2 cellular contexts compared by ENCODE assay signal in the genomic region with DNA sequence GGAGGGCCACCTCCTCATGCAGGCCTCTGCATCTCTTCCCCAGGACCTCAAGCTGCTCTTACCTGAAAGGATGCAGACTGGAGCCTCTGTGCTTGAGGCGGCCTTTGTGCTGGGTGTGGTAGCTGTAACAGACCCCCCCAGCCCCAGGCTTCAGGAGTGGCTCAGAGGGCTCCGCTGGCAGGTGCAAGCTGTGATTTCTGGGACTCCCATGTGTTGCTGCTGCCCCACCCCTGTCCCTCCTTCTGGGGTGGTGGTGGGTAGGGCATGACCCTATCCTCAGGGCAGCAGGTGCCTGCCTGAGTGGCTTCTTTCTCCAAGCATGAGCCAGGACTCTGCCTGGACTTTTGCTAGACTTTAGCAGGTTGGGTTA.
TF ChIP-seq lines count a peak whose summit lies in the region.

No MANE protein-coding gene starts in this region.

TF ChIP-seq in IMR-90, 13 proteins besides CTCF, POLR2A, EP300 and RAD21:
- TF ChIP-seq RCOR1 (IDR thresholded peaks at IDR 0.05; ENCODE audit: insufficient replicate concordance, low read length) (no peak), SMC3 (IDR thresholded peaks at IDR 0.05; ENCODE audit: low read depth, low read length) (no peak), NFE2L2 (IDR thresholded peaks at IDR 0.05; ENCODE audit: low read depth, low read length) (no peak), CHD1 (IDR thresholded peaks at IDR 0.05; ENCODE audit: low read depth, low read length) (no peak), BHLHE40 (IDR thresholded peaks at IDR 0.05; ENCODE audit: low read depth, low read length) (no peak), MXI1 (IDR thresholded peaks at IDR 0.05; ENCODE audit: borderline replicate concordance, low read depth, low read length) (no peak), MAZ (IDR thresholded peaks at IDR 0.05; ENCODE audit: borderline replicate concordance, low read depth, low read length) (no peak), MAFK (IDR thresholded peaks at IDR 0.05; ENCODE audit: low read depth, low read length) (no peak), FOS (IDR thresholded peaks at IDR 0.05; ENCODE audit: low read depth, low read length) (no peak), CEBPB (IDR thresholded peaks at IDR 0.05; ENCODE audit: low read depth, low read length) (no peak), RFX5 (IDR thresholded peaks at IDR 0.05; ENCODE audit: low read depth, low read length) (no peak)
- TF ChIP-seq, protein P1, sequence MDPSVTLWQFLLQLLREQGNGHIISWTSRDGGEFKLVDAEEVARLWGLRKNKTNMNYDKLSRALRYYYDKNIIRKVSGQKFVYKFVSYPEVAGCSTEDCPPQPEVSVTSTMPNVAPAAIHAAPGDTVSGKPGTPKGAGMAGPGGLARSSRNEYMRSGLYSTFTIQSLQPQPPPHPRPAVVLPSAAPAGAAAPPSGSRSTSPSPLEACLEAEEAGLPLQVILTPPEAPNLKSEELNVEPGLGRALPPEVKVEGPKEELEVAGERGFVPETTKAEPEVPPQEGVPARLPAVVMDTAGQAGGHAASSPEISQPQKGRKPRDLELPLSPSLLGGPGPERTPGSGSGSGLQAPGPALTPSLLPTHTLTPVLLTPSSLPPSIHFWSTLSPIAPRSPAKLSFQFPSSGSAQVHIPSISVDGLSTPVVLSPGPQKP (IDR thresholded peaks at IDR 0.05; ENCODE audit: borderline replicate concordance, low read depth, low read length) = no peak
- TF ChIP-seq, protein P2, sequence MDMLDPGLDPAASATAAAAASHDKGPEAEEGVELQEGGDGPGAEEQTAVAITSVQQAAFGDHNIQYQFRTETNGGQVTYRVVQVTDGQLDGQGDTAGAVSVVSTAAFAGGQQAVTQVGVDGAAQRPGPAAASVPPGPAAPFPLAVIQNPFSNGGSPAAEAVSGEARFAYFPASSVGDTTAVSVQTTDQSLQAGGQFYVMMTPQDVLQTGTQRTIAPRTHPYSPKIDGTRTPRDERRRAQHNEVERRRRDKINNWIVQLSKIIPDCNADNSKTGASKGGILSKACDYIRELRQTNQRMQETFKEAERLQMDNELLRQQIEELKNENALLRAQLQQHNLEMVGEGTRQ (IDR thresholded peaks at IDR 0.05; ENCODE audit: low read depth, low read length) = no peak
TF ChIP-seq in IMR-90: peak in this region for 0.

TF ChIP-seq in K562, 482 proteins besides CTCF, POLR2A, EP300 and RAD21:
- TF ChIP-seq, protein P3, sequence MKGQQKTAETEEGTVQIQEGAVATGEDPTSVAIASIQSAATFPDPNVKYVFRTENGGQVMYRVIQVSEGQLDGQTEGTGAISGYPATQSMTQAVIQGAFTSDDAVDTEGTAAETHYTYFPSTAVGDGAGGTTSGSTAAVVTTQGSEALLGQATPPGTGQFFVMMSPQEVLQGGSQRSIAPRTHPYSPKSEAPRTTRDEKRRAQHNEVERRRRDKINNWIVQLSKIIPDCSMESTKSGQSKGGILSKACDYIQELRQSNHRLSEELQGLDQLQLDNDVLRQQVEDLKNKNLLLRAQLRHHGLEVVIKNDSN (CRISPR knock-in tag; IDR thresholded peaks at IDR 0.05) = peak; percentile 23; the same call in 1 of the 2 replicates
- TF ChIP-seq, protein P4, sequence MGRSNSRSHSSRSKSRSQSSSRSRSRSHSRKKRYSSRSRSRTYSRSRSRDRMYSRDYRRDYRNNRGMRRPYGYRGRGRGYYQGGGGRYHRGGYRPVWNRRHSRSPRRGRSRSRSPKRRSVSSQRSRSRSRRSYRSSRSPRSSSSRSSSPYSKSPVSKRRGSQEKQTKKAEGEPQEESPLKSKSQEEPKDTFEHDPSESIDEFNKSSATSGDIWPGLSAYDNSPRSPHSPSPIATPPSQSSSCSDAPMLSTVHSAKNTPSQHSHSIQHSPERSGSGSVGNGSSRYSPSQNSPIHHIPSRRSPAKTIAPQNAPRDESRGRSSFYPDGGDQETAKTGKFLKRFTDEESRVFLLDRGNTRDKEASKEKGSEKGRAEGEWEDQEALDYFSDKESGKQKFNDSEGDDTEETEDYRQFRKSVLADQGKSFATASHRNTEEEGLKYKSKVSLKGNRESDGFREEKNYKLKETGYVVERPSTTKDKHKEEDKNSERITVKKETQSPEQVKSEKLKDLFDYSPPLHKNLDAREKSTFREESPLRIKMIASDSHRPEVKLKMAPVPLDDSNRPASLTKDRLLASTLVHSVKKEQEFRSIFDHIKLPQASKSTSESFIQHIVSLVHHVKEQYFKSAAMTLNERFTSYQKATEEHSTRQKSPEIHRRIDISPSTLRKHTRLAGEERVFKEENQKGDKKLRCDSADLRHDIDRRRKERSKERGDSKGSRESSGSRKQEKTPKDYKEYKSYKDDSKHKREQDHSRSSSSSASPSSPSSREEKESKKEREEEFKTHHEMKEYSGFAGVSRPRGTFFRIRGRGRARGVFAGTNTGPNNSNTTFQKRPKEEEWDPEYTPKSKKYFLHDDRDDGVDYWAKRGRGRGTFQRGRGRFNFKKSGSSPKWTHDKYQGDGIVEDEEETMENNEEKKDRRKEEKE (IDR thresholded peaks at IDR 0.05; ENCODE audit: borderline replicate concordance in 1 of 2, control insufficient read depth in 1 of 2, low read depth in 2 of 2, low read length in 1 of 2) = 0 out of 4 replicates have a peak, but pooled peaks of 1 of the 2 experiments have one; percentile 18
- TF ChIP-seq GATA2 (CRISPR knock-in tag; IDR thresholded peaks at IDR 0.05) = no peak
- TF ChIP-seq, protein P5, sequence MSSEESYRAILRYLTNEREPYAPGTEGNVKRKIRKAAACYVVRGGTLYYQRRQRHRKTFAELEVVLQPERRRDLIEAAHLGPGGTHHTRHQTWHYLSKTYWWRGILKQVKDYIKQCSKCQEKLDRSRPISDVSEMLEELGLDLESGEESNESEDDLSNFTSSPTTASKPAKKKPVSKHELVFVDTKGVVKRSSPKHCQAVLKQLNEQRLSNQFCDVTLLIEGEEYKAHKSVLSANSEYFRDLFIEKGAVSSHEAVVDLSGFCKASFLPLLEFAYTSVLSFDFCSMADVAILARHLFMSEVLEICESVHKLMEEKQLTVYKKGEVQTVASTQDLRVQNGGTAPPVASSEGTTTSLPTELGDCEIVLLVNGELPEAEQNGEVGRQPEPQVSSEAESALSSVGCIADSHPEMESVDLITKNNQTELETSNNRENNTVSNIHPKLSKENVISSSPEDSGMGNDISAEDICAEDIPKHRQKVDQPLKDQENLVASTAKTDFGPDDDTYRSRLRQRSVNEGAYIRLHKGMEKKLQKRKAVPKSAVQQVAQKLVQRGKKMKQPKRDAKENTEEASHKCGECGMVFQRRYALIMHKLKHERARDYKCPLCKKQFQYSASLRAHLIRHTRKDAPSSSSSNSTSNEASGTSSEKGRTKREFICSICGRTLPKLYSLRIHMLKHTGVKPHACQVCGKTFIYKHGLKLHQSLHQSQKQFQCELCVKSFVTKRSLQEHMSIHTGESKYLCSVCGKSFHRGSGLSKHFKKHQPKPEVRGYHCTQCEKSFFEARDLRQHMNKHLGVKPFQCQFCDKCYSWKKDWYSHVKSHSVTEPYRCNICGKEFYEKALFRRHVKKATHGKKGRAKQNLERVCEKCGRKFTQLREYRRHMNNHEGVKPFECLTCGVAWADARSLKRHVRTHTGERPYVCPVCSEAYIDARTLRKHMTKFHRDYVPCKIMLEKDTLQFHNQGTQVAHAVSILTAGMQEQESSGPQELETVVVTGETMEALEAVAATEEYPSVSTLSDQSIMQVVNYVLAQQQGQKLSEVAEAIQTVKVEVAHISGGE (CRISPR knock-in tag; IDR thresholded peaks at IDR 0.05) = peak in 1 of 3 experiments; percentile 81; a peak in 1 of 6 replicates
- TF ChIP-seq TCF3 (CRISPR knock-in tag; IDR thresholded peaks at IDR 0.05) = no peak
- TF ChIP-seq CTBP1 (IDR thresholded peaks at IDR 0.05; ENCODE audit: borderline replicate concordance) = 0 out of 2 replicates have a peak, but pooled peaks have one; percentile 4
- TF ChIP-seq NFRKB (IDR thresholded peaks at IDR 0.05; ENCODE audit: low read depth) = no peak
- TF ChIP-seq RNF2 (IDR thresholded peaks at IDR 0.05) = no peak
- TF ChIP-seq ZSCAN29 (IDR thresholded peaks at IDR 0.05) = no peak
TF ChIP-seq in K562: peak in this region for 4.
